In genomic region chr21:37658994-37659458, GRCh38 we compare ENCODE assay signal across 9 cellular contexts.
DNase-seq lines count a peak whose midpoint lies in the region; ATAC-seq, FAIRE-seq and TF ChIP-seq lines count a peak whose summit lies in the region.
"Had no signal": no experiment of that assay in that cellular context is flagged by ENCODE, and none has a peak within 500 bp of the region (broad histone marks: within the 10 kb centered on the region; RNA-seq: fewer than 3 reads in every experiment).

No MANE protein-coding gene starts in this region.

- H3K4me3 ChIP-seq in astrocyte (ENCODE audit: insufficient read depth, low read depth, low read length) (no peak overlapping the region), stomach smooth muscle (ENCODE audit: low read length in 2 of 2) (peak overlapping the region in 1 of 2 donors; percentile 22)

- no peaks in the 10 kb centered on the region for H3K79me2 ChIP-seq in astrocyte (ENCODE audit: insufficient read depth, low read length)

- H3K27ac Mint-ChIP-seq in HFFc6 (peak overlapping the region; percentile 85), astrocyte (ENCODE audit: unreplicated experiment) (peak overlapping the region; percentile 97), endothelial cell (ENCODE audit: unreplicated experiment) (no peak overlapping the region)

- no peaks in the 10 kb centered on the region for H3K36me3 Mint-ChIP-seq in HFFc6 (ENCODE audit: low read depth)
- H3K36me3 Mint-ChIP-seq in astrocyte (ENCODE audit: low read depth, unreplicated experiment) = no peaks in the 10 kb centered on the region
- H3K36me3 Mint-ChIP-seq in endothelial cell (ENCODE audit: low read depth, unreplicated experiment) = no peaks in the 10 kb centered on the region

- H3K4me1 ChIP-seq in astrocyte (ENCODE audit: insufficient read depth, low read length) = peaks cover 13% of the 10 kb centered on the region
- peaks cover 16% of the 10 kb centered on the region for H3K4me1 ChIP-seq in stomach smooth muscle (ENCODE audit: control insufficient read depth, insufficient read depth, low read length)

- H3K36me3 ChIP-seq in astrocyte (ENCODE audit: insufficient read depth, low read length) (no peaks in the 10 kb centered on the region), stomach smooth muscle (ENCODE audit: control insufficient read depth in 2 of 2, insufficient read depth in 2 of 2, low read length in 2 of 2) (no peaks in the 10 kb centered on the region)

- peak overlapping the region; percentile 39 for H3K4me2 ChIP-seq in astrocyte (ENCODE audit: low read length)

- H3K4me3 Mint-ChIP-seq in HFFc6 = peak overlapping the region; percentile 51
- H3K4me3 Mint-ChIP-seq in astrocyte (ENCODE audit: unreplicated experiment) = no peak overlapping the region
- H3K4me3 Mint-ChIP-seq in endothelial cell (ENCODE audit: unreplicated experiment) = no peak overlapping the region

- DNase-seq in HFFc6 (peak; percentile 87), astrocyte (ENCODE audit: low read depth) (peak; percentile 76), hepatic stellate cell (ENCODE audit: low spot score) (peak; percentile 90), KG1 (lab: John Stamatoyannopoulos, UW) (no peak), endothelial cell (ENCODE audit: low spot score) (no peak)
- no peak for DNase-seq in activated CD4-positive, alpha-beta T cell treated with anti-CD3 and anti-CD28 coated beads, Interleukin-2, amount 50 U/mL, for 4 hours
- DNase-seq: NCI-H774 had no signal

- H3K9me3 Mint-ChIP-seq in HFFc6 (no peaks in the 10 kb centered on the region), astrocyte (ENCODE audit: unreplicated experiment) (peaks cover 2% of the 10 kb centered on the region), endothelial cell (ENCODE audit: unreplicated experiment) (no peaks in the 10 kb centered on the region)

- H3K27me3 Mint-ChIP-seq in HFFc6 (ENCODE audit: insufficient read depth) (peaks cover 11% of the 10 kb centered on the region), astrocyte (ENCODE audit: low read depth, unreplicated experiment) (peaks cover 4% of the 10 kb centered on the region), endothelial cell (ENCODE audit: unreplicated experiment) (peaks cover under 1% of the 10 kb centered on the region)

- ATAC-seq in GM18520 (IDR thresholded peaks at IDR 0.05; ENCODE audit: unreplicated experiment) = no peak

- H3K4me1 Mint-ChIP-seq in HFFc6 (ENCODE audit: low read depth) (peaks cover 24% of the 10 kb centered on the region), astrocyte (ENCODE audit: low read depth, unreplicated experiment) (peaks cover 17% of the 10 kb centered on the region), endothelial cell (ENCODE audit: unreplicated experiment) (peaks cover 8% of the 10 kb centered on the region)

- no peak overlapping the region for H3K9ac ChIP-seq in astrocyte (ENCODE audit: low read length)
- peak overlapping the region in 1 of 2 donors; percentile 39 for H3K9ac ChIP-seq in stomach smooth muscle (ENCODE audit: low read length in 2 of 2)

- H3K27ac ChIP-seq in astrocyte (ENCODE audit: low read depth, low read length) = peak overlapping the region; percentile 23
- H3K27ac ChIP-seq in stomach smooth muscle (ENCODE audit: low read length) = peak overlapping the region; percentile 69

- H4K20me1 ChIP-seq in astrocyte (ENCODE audit: insufficient read depth, low read length) = no peaks in the 10 kb centered on the region

- H2AFZ ChIP-seq in astrocyte (ENCODE audit: low read depth, low read length) = no peak overlapping the region

- H3K27me3 ChIP-seq in astrocyte (ENCODE audit: insufficient read depth, low read length) (peaks cover 10% of the 10 kb centered on the region), stomach smooth muscle (ENCODE audit: control insufficient read depth in 1 of 2, insufficient read depth in 2 of 2, low read length in 2 of 2) (no peaks in the 10 kb centered on the region)

- peaks cover 2% of the 10 kb centered on the region for H3K9me3 ChIP-seq in astrocyte (ENCODE audit: insufficient read depth, low read depth, low read length)
- peaks cover 0 to 8% of the 10 kb centered on the region in 2 donors for H3K9me3 ChIP-seq in stomach smooth muscle (ENCODE audit: control insufficient read depth in 2 of 2, low read length in 2 of 2)

- peak; percentile 56 for TF ChIP-seq CTCF in HFFc6 (IDR thresholded peaks at IDR 0.05)
- TF ChIP-seq CTCF in astrocyte (IDR thresholded peaks at IDR 0.05; ENCODE audit: insufficient read depth, low read depth, low read length) = peak; percentile 45
- TF ChIP-seq CTCF in endothelial cell (IDR thresholded peaks at IDR 0.05; ENCODE audit: unreplicated experiment) = no peak

- peak; percentile 56 for FAIRE-seq in astrocyte (lab: Jason Lieb, UNC)

Comparison
In these comparisons a context has a peak if more than half of its experiments do, and no peak if none do; other contexts are left out.
1. DNase-seq: peak in HFFc6 (single experiment), astrocyte (single experiment) and hepatic stellate cell (single experiment); none in KG1 (single experiment), endothelial cell (single experiment) and activated CD4-positive, alpha-beta T cell treated with anti-CD3 and anti-CD28 coated beads, Interleukin-2, amount 50 U/mL, for 4 hours (0 of 2).